24 cellular contexts compared by ENCODE assay signal in genomic region chr5:61669531-61669930, GRCh38.
"Had no signal": no experiment of that assay in that cellular context is flagged by ENCODE, and none has a peak within 500 bp of the region (broad histone marks: within the 10 kb centered on the region; RNA-seq: fewer than 3 reads in every experiment).

No MANE protein-coding gene starts in this region.

- H3K27me3 ChIP-seq: breast epithelium had no signal

- H3K27ac ChIP-seq: breast epithelium, VCaP had no signal

- DNase-seq: activated CD4-positive, alpha-beta memory T cell treated with anti-CD3 and anti-CD28 coated beads for 36 hours; activated CD4-positive, alpha-beta T cell treated with anti-CD3 and anti-CD28 coated beads, Interleukin-2, amount 10 ng/mL, durations not matched to agents 7 days and 5 days; activated CD4-positive, CD25-positive, alpha-beta regulatory T cell; activated CD8-positive, alpha-beta memory T cell treated with anti-CD3 and anti-CD28 coated beads for 24 hours; activated effector memory CD4-positive, alpha-beta T cell treated with anti-CD3 and anti-CD28 coated beads, Interleukin-2, amount 50 U/mL, for 16 hours; activated naive CD4-positive, alpha-beta T cell treated with Interleukin-2 at 50 U/mL for 16 hours; activated naive CD8-positive, alpha-beta T cell treated with anti-CD3 and anti-CD28 coated beads, Interleukin-2, amount 50 U/mL, for 24 hours; activated T-cell treated with anti-CD3 and anti-CD28 coated beads, Interleukin-2, amount 50 U/mL, for 4 hours; central memory CD4-positive, alpha-beta T cell; Kasumi-1; KBM-7; NCI-H146; NCI-H187 treated with DMSO at 0.1 percent for 48 hours; NCI-H2081 treated with DMSO at 0.1 percent for 48 hours; NCI-H446; NCI-H524; PC-3; SIG-M5; T-cell; T-helper 2 cell; T1000 had no signal

- H3K4me1 ChIP-seq: breast epithelium had no signal

- H3K4me3 ChIP-seq: breast epithelium had no signal

- H3K9me3 ChIP-seq: breast epithelium had no signal

- ATAC-seq: activated naive CD4-positive, alpha-beta T cell treated with anti-CD3 and anti-CD28 coated beads, Interleukin-2, amount 50 U/mL, for 72 hours; activated naive CD8-positive, alpha-beta T cell treated with anti-CD3 and anti-CD28 coated beads, Interleukin-2, amount 50 U/mL, for 24 hours; activated T-cell treated with anti-CD3 and anti-CD28 coated beads, Interleukin-2, amount 50 U/mL, for 4 hours; PC-3; T-cell had no signal

- H3K36me3 ChIP-seq: breast epithelium had no signal
